13 cellular contexts compared by ENCODE assay signal in the genomic region with DNA sequence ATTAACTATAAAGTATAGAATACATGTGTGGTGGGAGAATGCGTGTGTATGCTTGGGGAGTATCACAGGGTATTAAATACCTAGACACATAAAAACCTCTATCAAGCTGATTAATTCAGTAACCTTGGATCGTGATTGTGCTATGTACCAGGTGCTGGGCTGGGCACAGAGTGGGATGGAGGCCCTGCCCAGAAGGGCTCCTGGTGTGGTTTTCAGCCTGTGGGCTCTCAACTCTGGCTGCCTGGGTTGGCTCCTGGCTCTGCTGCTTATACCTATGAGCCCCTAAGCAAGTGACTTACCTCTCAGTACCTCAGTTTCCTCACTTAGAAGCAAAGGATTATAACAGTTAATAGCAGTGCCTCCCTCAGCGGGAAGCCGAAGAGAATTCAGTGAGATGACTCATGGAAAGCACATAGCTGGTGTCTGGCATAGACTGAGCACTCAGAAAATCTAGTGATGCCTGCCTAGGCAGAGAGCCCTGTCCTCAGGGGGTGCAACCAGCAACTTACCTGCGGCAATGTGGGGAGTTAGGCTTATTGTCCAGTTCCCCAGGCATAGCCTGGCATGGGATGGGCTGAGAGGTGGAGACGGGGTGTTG.
DNase-seq lines count a peak whose midpoint lies in the region; ATAC-seq lines count a peak whose summit lies in the region.
"Had no signal": no experiment of that assay in that cellular context is flagged by ENCODE, and none has a peak within 500 bp of the region (broad histone marks: within the 10 kb centered on the region; RNA-seq: fewer than 3 reads in every experiment).

No MANE protein-coding gene starts in this region.

- peak; percentile 40 for DNase-seq in EL
- DNase-seq in RKO (ENCODE audit: low spot score): peak; percentile 14
- peak; percentile 23 for DNase-seq in fibroblast of peridontal ligament (ENCODE audit: extremely low read depth)
- peak; percentile 75 for DNase-seq in renal cortical epithelial cell (ENCODE audit: low read depth)
- no peak for DNase-seq in T-helper 1 cell
- no peak for DNase-seq in SW480 (ENCODE audit: low spot score)
- DNase-seq: activated CD8-positive, alpha-beta T cell treated with anti-CD3 and anti-CD28 coated beads for 36 hours; activated effector memory CD4-positive, alpha-beta T cell treated with Interleukin-2 at 50 U/mL for 16 hours; CD8-positive, alpha-beta memory T cell; erythroblast; stimulated activated naive CD4-positive, alpha-beta T cell treated with Interleukin-2 at 50 U/mL for 16 hours; T-helper 9 cell had no signal

- ATAC-seq in GM21576 (IDR thresholded peaks at IDR 0.05; ENCODE audit: unreplicated experiment): no peak
- ATAC-seq: activated CD8-positive, alpha-beta T cell treated with anti-CD3 and anti-CD28 coated beads for 36 hours had no signal

Comparison
In these comparisons a context has a peak if more than half of its experiments do, and no peak if none do; other contexts are left out.
1. DNase-seq: peak in EL (single experiment), RKO (single experiment), fibroblast of peridontal ligament (single experiment) and renal cortical epithelial cell (single experiment); none in T-helper 1 cell (0 of 5) and SW480 (single experiment).